In the genomic region with DNA sequence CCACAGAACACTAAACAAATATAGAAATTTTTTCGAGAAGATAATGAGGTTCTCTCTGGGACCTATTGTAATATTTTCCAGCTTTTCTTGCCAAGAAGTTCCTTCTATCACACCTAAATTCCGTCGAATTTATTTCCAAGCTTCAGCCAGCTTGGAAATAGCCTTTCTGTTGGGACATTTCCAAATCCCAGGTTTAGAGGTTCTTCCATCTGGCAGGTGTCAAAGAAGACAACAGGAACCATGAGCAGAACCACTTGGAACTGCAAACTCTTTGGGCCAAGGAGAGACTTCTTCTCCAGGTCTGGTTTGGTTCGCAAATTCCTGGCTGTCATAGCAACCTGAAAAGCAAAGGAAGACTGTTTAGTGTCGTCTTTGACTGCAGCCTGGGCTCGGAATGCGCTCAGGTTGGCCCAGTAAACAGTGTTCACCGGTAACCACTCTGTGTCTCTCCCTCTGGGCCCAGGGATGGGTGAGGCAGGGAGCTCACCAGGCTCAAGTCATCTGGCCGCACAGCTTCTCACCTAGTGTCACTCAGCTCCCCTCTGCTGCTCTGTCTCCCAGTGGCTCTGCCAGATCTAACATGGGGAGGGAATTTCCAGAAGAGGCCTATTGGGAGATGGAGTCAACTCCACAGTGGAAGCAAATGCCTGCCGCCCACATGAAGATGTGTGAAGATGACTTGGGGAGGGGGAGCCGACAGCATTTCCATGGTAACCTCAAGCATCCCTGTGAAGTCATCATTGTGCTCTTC, we compare ENCODE assay signal across 1 cellular context.
TF ChIP-seq lines count a peak whose summit lies in the region.

No MANE protein-coding gene starts in this region.

TF ChIP-seq in K562, 482 proteins besides CTCF, POLR2A, EP300 and RAD21:
- TF ChIP-seq RFX1 (IDR thresholded peaks at IDR 0.05) (peak; percentile 7; the same call in 1 of the 2 replicates), ZNF354B (CRISPR knock-in tag; IDR thresholded peaks at IDR 0.05) (no peak), SRF (CRISPR knock-in tag; IDR thresholded peaks at IDR 0.05) (no peak), ZNF584 (CRISPR knock-in tag; IDR thresholded peaks at IDR 0.05; ENCODE audit: low read depth) (no peak)
